ENCODE assay signal across 8 cellular contexts in genomic region chr7:138935438-138936079, GRCh38. TPM values are rescaled to one million over a fixed set of nuclear protein-coding genes. Genes with fewer than 3 reads are reported as not detected.
A peak's percentile ranks its signal among the peaks of the same experiment; 100 is the strongest.
DNase-seq lines count a peak whose midpoint lies in the region; ATAC-seq, FAIRE-seq and TF ChIP-seq lines count a peak whose summit lies in the region.

No MANE protein-coding gene starts in this region.

- H3K79me2 ChIP-seq in astrocyte (ENCODE audit: insufficient read depth, low read length), result no peaks in the 10 kb centered on the region
- H3K79me2 ChIP-seq in keratinocyte (ENCODE audit: control insufficient read depth, insufficient read depth, low read length), result no peaks in the 10 kb centered on the region

- no peaks in the 10 kb centered on the region for H4K20me1 ChIP-seq in astrocyte (ENCODE audit: insufficient read depth, low read length)
- H4K20me1 ChIP-seq in keratinocyte (ENCODE audit: control insufficient read depth, extremely low read depth, insufficient read depth, low read length), result no peaks in the 10 kb centered on the region

- H3K9me3 ChIP-seq in astrocyte (ENCODE audit: insufficient read depth, low read depth, low read length), result no peaks in the 10 kb centered on the region
- H3K9me3 ChIP-seq in keratinocyte (ENCODE audit: control insufficient read depth, low read depth, low read length), result no peaks in the 10 kb centered on the region

- H3K4me2 ChIP-seq in astrocyte (ENCODE audit: low read length), result peak overlapping the region; percentile 68
- peak overlapping the region; percentile 80 for H3K4me2 ChIP-seq in keratinocyte (ENCODE audit: control insufficient read depth, extremely low read depth, insufficient read depth, low read depth, low read length)

- H3K27ac ChIP-seq in astrocyte (ENCODE audit: low read depth, low read length), result peak overlapping the region; percentile 71
- peak overlapping the region; percentile 91 for H3K27ac ChIP-seq in keratinocyte (ENCODE audit: control insufficient read depth, insufficient read depth, low read length)

- intact Hi-C loops in activated CD4-positive, alpha-beta memory T cell treated with anti-CD3 and anti-CD28 coated beads for 36 hours (cut with micrococcal nuclease), result no loop called here

- TF ChIP-seq CTCF in AG09319 (IDR thresholded peaks at IDR 0.05; ENCODE audit: low read depth, low read length) (no peak), astrocyte (IDR thresholded peaks at IDR 0.05; ENCODE audit: insufficient read depth, low read depth, low read length) (no peak), keratinocyte (optimal IDR thresholded peaks at IDR 0.05 in 1 of 3, IDR thresholded peaks at IDR 0.05 in 1 of 3, conservative IDR thresholded peaks at IDR 0.05 in 1 of 3; ENCODE audit: extremely low read depth in 1 of 3, insufficient read depth in 2 of 3, low read length in 3 of 3) (no peak)

- peak; percentile 49 for FAIRE-seq in astrocyte (lab: Jason Lieb, UNC)
- peak; percentile 84 for FAIRE-seq in keratinocyte (lab: Jason Lieb, UNC)

- H3K9me3 Mint-ChIP-seq in astrocyte (ENCODE audit: unreplicated experiment), result no peaks in the 10 kb centered on the region
- no peaks in the 10 kb centered on the region for H3K9me3 Mint-ChIP-seq in activated CD4-positive, alpha-beta memory T cell treated with anti-CD3 and anti-CD28 coated beads for 36 hours

- H3K4me3 ChIP-seq in astrocyte (ENCODE audit: insufficient read depth, low read depth, low read length) (no peak overlapping the region), keratinocyte (ENCODE audit: control insufficient read depth in 2 of 3, extremely low read depth in 1 of 3, insufficient read depth in 2 of 3, low read depth in 1 of 3, low read length in 3 of 3) (peak overlapping the region in 2 of 3 experiments; percentile 34 to 49)

- CTCF ChIA-PET in activated CD4-positive, alpha-beta memory T cell treated with anti-CD3 and anti-CD28 coated beads for 36 hours (lab: Charles Lee), result interaction anchor here (1.1 kb wide), 1 partner anchor 49 kb away, joined by 5 read pairs; no protein-coding TSS in a partner anchor

- H3K36me3 ChIP-seq in astrocyte (ENCODE audit: insufficient read depth, low read length) (no peaks in the 10 kb centered on the region), keratinocyte (ENCODE audit: control insufficient read depth in 2 of 2, extremely low read depth in 1 of 2, insufficient read depth in 2 of 2, low read length in 2 of 2) (no peaks in the 10 kb centered on the region)

- H3K27me3 ChIP-seq in astrocyte (ENCODE audit: insufficient read depth, low read length) (no peaks in the 10 kb centered on the region), keratinocyte (ENCODE audit: control insufficient read depth, extremely low read depth, insufficient read depth, low read length) (no peaks in the 10 kb centered on the region)

- H3K27ac Mint-ChIP-seq in astrocyte (ENCODE audit: unreplicated experiment), result peak overlapping the region; percentile 90
- H3K27ac Mint-ChIP-seq in activated CD4-positive, alpha-beta memory T cell treated with anti-CD3 and anti-CD28 coated beads for 36 hours, result no peak overlapping the region

- dilution Hi-C loops in keratinocyte (cut with MboI; ENCODE audit: extremely low pct_ligation_motif_present, low sequenced_read_pairs), result no loop called here

- H3K4me3 Mint-ChIP-seq in astrocyte (ENCODE audit: unreplicated experiment), result no peak overlapping the region
- no peak overlapping the region for H3K4me3 Mint-ChIP-seq in activated CD4-positive, alpha-beta memory T cell treated with anti-CD3 and anti-CD28 coated beads for 36 hours

- POLR2A ChIA-PET in activated CD4-positive, alpha-beta memory T cell treated with anti-CD3 and anti-CD28 coated beads for 36 hours (lab: Charles Lee), result no interaction called here

- H3K9ac ChIP-seq in astrocyte (ENCODE audit: low read length) (peak overlapping the region; percentile 52), keratinocyte (ENCODE audit: control insufficient read depth, extremely low read depth, insufficient read depth, low read length) (peak overlapping the region; percentile 38)

- H3K4me1 Mint-ChIP-seq in astrocyte (ENCODE audit: low read depth, unreplicated experiment), result peaks cover 20% of the 10 kb centered on the region
- no peaks in the 10 kb centered on the region for H3K4me1 Mint-ChIP-seq in activated CD4-positive, alpha-beta memory T cell treated with anti-CD3 and anti-CD28 coated beads for 36 hours (ENCODE audit: low read depth)

- no peak for ATAC-seq in activated CD4-positive, CD25-positive, alpha-beta regulatory T cell treated with anti-CD3 and anti-CD28 coated beads, Interleukin-2, amount 50 U/mL, for 24 hours
- ATAC-seq in HG02981 (IDR thresholded peaks at IDR 0.05; ENCODE audit: unreplicated experiment), result no peak
- ATAC-seq in GM18520 (IDR thresholded peaks at IDR 0.05; ENCODE audit: unreplicated experiment), result no peak

- H3K9me1 ChIP-seq in keratinocyte (ENCODE audit: control insufficient read depth, extremely low read depth, insufficient read depth, low read length), result no peaks in the 10 kb centered on the region

- peaks cover 11% of the 10 kb centered on the region for H3K36me3 Mint-ChIP-seq in astrocyte (ENCODE audit: low read depth, unreplicated experiment)
- H3K36me3 Mint-ChIP-seq in activated CD4-positive, alpha-beta memory T cell treated with anti-CD3 and anti-CD28 coated beads for 36 hours, result no peaks in the 10 kb centered on the region

- peak; percentile 68 for DNase-seq in AG09319 (ENCODE audit: extremely low read depth, low read depth)
- peak; percentile 34 for DNase-seq in NCI-H146 (lab: John Stamatoyannopoulos, UW)
- DNase-seq in astrocyte (ENCODE audit: low read depth), result peak; percentile 85
- peak; percentile 15 for DNase-seq in keratinocyte (ENCODE audit: low read depth, low spot score)
- DNase-seq in activated CD4-positive, alpha-beta memory T cell treated with anti-CD3 and anti-CD28 coated beads for 36 hours, result no peak

- H3K4me1 ChIP-seq in astrocyte (ENCODE audit: insufficient read depth, low read length) (peaks cover 20% of the 10 kb centered on the region), keratinocyte (ENCODE audit: control insufficient read depth, extremely low read depth, insufficient read depth, low read length) (peaks cover 24% of the 10 kb centered on the region)

- H2AFZ ChIP-seq in astrocyte (ENCODE audit: low read depth, low read length), result no peak overlapping the region
- H2AFZ ChIP-seq in keratinocyte (ENCODE audit: control insufficient read depth, low read length), result no peak overlapping the region

- no peaks in the 10 kb centered on the region for H3K27me3 Mint-ChIP-seq in astrocyte (ENCODE audit: low read depth, unreplicated experiment)
- peaks cover 3% of the 10 kb centered on the region for H3K27me3 Mint-ChIP-seq in activated CD4-positive, alpha-beta memory T cell treated with anti-CD3 and anti-CD28 coated beads for 36 hours

RNA-seq across cellular contexts. Expression of gene KIAA1549, which starts 45.6 kb away (rescaled TPM):
- total RNA-seq in astrocyte, result 10.3 and 11.1 TPM in 2 replicates
- 0.70 to 1.6 TPM (median 1.1 TPM) in 3 replicates for polyA plus RNA-seq in keratinocyte
- polyA plus RNA-seq in keratinocyte (2011; ENCODE audit: low read depth), result 0.29 TPM
- polyA plus RNA-seq in keratinocyte (2011; cell fraction: cytosol; rRNA removed), result 1.2 and 1.3 TPM in 2 replicates
- polyA plus RNA-seq in keratinocyte (2011; cell fraction: nucleus; rRNA removed), result 4.9 and 5.1 TPM in 2 replicates
- polyA plus RNA-seq in keratinocyte (2012; ENCODE audit: low replicate concordance), result 0.48 and 2.4 TPM in 2 replicates
- 2.4 to 9.1 TPM (median 3.1 TPM) in 3 replicates for polyA minus RNA-seq in keratinocyte
- 1.9 TPM for polyA minus RNA-seq in keratinocyte (2011; cell fraction: cytosol; rRNA and poly(A)+ RNA removed)
- polyA minus RNA-seq in keratinocyte (2011; cell fraction: nucleus; rRNA and poly(A)+ RNA removed), result 5.7 and 10.0 TPM in 2 replicates
- under 1 TPM; 0.85 to 0.95 TPM for total RNA-seq in activated CD4-positive, alpha-beta memory T cell treated with anti-CD3 and anti-CD28 coated beads for 36 hours
